ENCODE assay signal across 8 cellular contexts in genomic region chrX:115560211-115560977, GRCh38. TPM values are rescaled to one million over a fixed set of nuclear protein-coding genes. Genes with fewer than 3 reads are reported as not detected.
DNase-seq lines count a peak whose midpoint lies in the region; ATAC-seq and TF ChIP-seq lines count a peak whose summit lies in the region.

No MANE protein-coding gene starts in this region.

- peak overlapping the region; percentile 99 for H3K27ac Mint-ChIP-seq in chondrocyte (ENCODE audit: unreplicated experiment)

- H3K9me3 Mint-ChIP-seq in chondrocyte (ENCODE audit: low read depth) = no peaks in the 10 kb centered on the region

- no peak for TF ChIP-seq CTCF in AG09309 (IDR thresholded peaks at IDR 0.05; ENCODE audit: control insufficient read depth, insufficient read depth, low read depth, low read length, missing control alignments)
- TF ChIP-seq CTCF in chondrocyte (IDR thresholded peaks at IDR 0.05) = no peak

- peaks cover 44% of the 10 kb centered on the region for H3K4me1 Mint-ChIP-seq in chondrocyte (ENCODE audit: low read depth)

- ATAC-seq in GM18498 (IDR thresholded peaks at IDR 0.05; ENCODE audit: unreplicated experiment) = no peak
- ATAC-seq in GM21360 (IDR thresholded peaks at IDR 0.05; ENCODE audit: unreplicated experiment) = no peak
- ATAC-seq in HG02763 (IDR thresholded peaks at IDR 0.05; ENCODE audit: unreplicated experiment) = no peak
- ATAC-seq in sciatic nerve = no peak

- DNase-seq in AG09309 (ENCODE audit: low read depth) = no peak
- DNase-seq in chondrocyte (ENCODE audit: low spot score) = no peak
- DNase-seq in sciatic nerve (ENCODE audit: low spot score) = no peak

- H3K4me1 ChIP-seq in HUES64 (ENCODE audit: insufficient read depth, low read length) = peaks cover 10% of the 10 kb centered on the region; the same call in 1 of the 2 replicates
- H3K4me1 ChIP-seq in mucosa of rectum (ENCODE audit: control insufficient read depth in 2 of 2, insufficient read depth in 2 of 2, low read length in 2 of 2) = peaks cover 3 to 5% of the 10 kb centered on the region in 2 donors

- no peaks in the 10 kb centered on the region for H3K27me3 Mint-ChIP-seq in chondrocyte (ENCODE audit: low read depth)

- H3K27ac ChIP-seq in HUES64 (ENCODE audit: low read depth, low read length) (peak overlapping the region; percentile 68; the same call in 1 of the 2 replicates), mucosa of rectum (ENCODE audit: low read depth in 2 of 2, low read length in 2 of 2) (peak overlapping the region; percentile 59 to 71)

- H3K9ac ChIP-seq in HUES64 (ENCODE audit: low read depth, low read length) (no peak overlapping the region), mucosa of rectum (ENCODE audit: low read depth in 1 of 2, low read length in 2 of 2) (no peak overlapping the region)

- peak overlapping the region; percentile 99 for H3K4me3 Mint-ChIP-seq in chondrocyte (ENCODE audit: unreplicated experiment)

- peaks cover 2% of the 10 kb centered on the region for H3K36me3 Mint-ChIP-seq in chondrocyte (ENCODE audit: low read depth)

- H3K9me3 ChIP-seq in HUES64 (ENCODE audit: insufficient read depth, low read depth, low read length) = no peaks in the 10 kb centered on the region
- H3K9me3 ChIP-seq in mucosa of rectum (ENCODE audit: control insufficient read depth in 2 of 2, low read length in 2 of 2) = no peaks in the 10 kb centered on the region

- H3K4me3 ChIP-seq in AG09309 (ENCODE audit: control insufficient read depth, low read depth, low read length) = peak overlapping the region; percentile 62
- H3K4me3 ChIP-seq in HUES64 (ENCODE audit: low read length) = peak overlapping the region; percentile 82
- H3K4me3 ChIP-seq in mucosa of rectum (ENCODE audit: low read length in 2 of 2) = peak overlapping the region; percentile 67

- intact Hi-C loops in sciatic nerve (cut with DNase I) = no loop called here

- 46% methylated on average over 9 of the region's 10 CpGs for WGBS in HUES64

- H3K27me3 ChIP-seq in HUES64 (ENCODE audit: insufficient read depth, low read length) = no peaks in the 10 kb centered on the region
- H3K27me3 ChIP-seq in mucosa of rectum (ENCODE audit: control insufficient read depth in 2 of 2, insufficient read depth in 2 of 2, low read length in 2 of 2) = peaks cover 6 to 18% of the 10 kb centered on the region in 2 donors

- H3K36me3 ChIP-seq in HUES64 (ENCODE audit: insufficient read depth, low read length) (no peaks in the 10 kb centered on the region), mucosa of rectum (ENCODE audit: control insufficient read depth in 2 of 2, insufficient read depth in 2 of 2, low read length in 2 of 2) (no peaks in the 10 kb centered on the region)

RNA-seq across cellular contexts. Expression of gene PLS3, which starts 0.6 kb away (rescaled TPM):
- polyA plus RNA-seq in HUES64 (2013, experiment 1 of 2) = 84.5 TPM
- 92.4 TPM for polyA plus RNA-seq in HUES64 (2013, experiment 2 of 2)
- total RNA-seq in chondrocyte = 587 to 660 TPM (median 642 TPM) in 3 replicates
- 127 TPM for total RNA-seq in sciatic nerve
